ENCODE assay signal across 1 cellular context in genomic region chr16:3129137-3130131, GRCh38.
TF ChIP-seq lines count a peak whose summit lies in the region.

No MANE protein-coding gene starts in this region.

TF ChIP-seq in HepG2, 621 proteins besides CTCF, POLR2A, EP300 and RAD21 (continued from another document and continues in another):
- peak; percentile 15; the same call in 1 of the 2 replicates for TF ChIP-seq HOMEZ (CRISPR knock-in tag; IDR thresholded peaks at IDR 0.05; ENCODE audit: low read depth)
- no peak for TF ChIP-seq HOXA9 (CRISPR knock-in tag; IDR thresholded peaks at IDR 0.05; ENCODE audit: borderline replicate concordance)
- no peak for TF ChIP-seq ZNF414 (CRISPR knock-in tag; IDR thresholded peaks at IDR 0.05)
- no peak for TF ChIP-seq POLR2AphosphoS2 (IDR thresholded peaks at IDR 0.05; ENCODE audit: low read depth, low read length)
- no peak for TF ChIP-seq RARA (CRISPR knock-in tag; IDR thresholded peaks at IDR 0.05)
- 0 out of 2 replicates have a peak, but pooled peaks have one; percentile 8 for TF ChIP-seq FOXC1 (CRISPR knock-in tag; IDR thresholded peaks at IDR 0.05; ENCODE audit: borderline replicate concordance)
- TF ChIP-seq CEBPB (IDR thresholded peaks at IDR 0.05; ENCODE audit: borderline replicate concordance, low read depth, low read length), result no peak
- peak; percentile 33 for TF ChIP-seq POLR2G (IDR thresholded peaks at IDR 0.05; ENCODE audit: low read depth, low read length)
- TF ChIP-seq THAP11 (CRISPR knock-in tag; IDR thresholded peaks at IDR 0.05), result peak; percentile 46; the same call in 1 of the 2 replicates
- 0 out of 2 replicates have a peak, but pooled peaks have one; percentile 33 for TF ChIP-seq THRA (CRISPR knock-in tag; IDR thresholded peaks at IDR 0.05; ENCODE audit: borderline replicate concordance)
- no peak; the same call in 1 of the 2 replicates for TF ChIP-seq ZNF350 (CRISPR knock-in tag; IDR thresholded peaks at IDR 0.05; ENCODE audit: borderline replicate concordance, low read depth)
- TF ChIP-seq ZNF512 (CRISPR knock-in tag; IDR thresholded peaks at IDR 0.05), result no peak
- TF ChIP-seq RFX3 (CRISPR knock-in tag; IDR thresholded peaks at IDR 0.05), result no peak
- TF ChIP-seq KDM2A (CRISPR knock-in tag; IDR thresholded peaks at IDR 0.05; ENCODE audit: borderline replicate concordance, low read depth), result peak; percentile 65; the same call in 1 of the 2 replicates
- TF ChIP-seq KDM3A (CRISPR knock-in tag; IDR thresholded peaks at IDR 0.05; ENCODE audit: low read depth), result peak; percentile 47; the same call in 1 of the 2 replicates
- TF ChIP-seq SMARCC2 (IDR thresholded peaks at IDR 0.05), result no peak
- no peak for TF ChIP-seq ZNF775 (CRISPR knock-in tag; IDR thresholded peaks at IDR 0.05; ENCODE audit: borderline replicate concordance)
- no peak for TF ChIP-seq ZNF30 (CRISPR knock-in tag; IDR thresholded peaks at IDR 0.05)
- TF ChIP-seq ZNF205 (CRISPR knock-in tag; IDR thresholded peaks at IDR 0.05), result no peak
- TF ChIP-seq ZNF557 (CRISPR knock-in tag; IDR thresholded peaks at IDR 0.05), result no peak
- TF ChIP-seq ZNF501 (CRISPR knock-in tag; IDR thresholded peaks at IDR 0.05), result peak; percentile 71; the same call in 1 of the 2 replicates
- peak; percentile 22 for TF ChIP-seq RBFOX2 (IDR thresholded peaks at IDR 0.05; ENCODE audit: low read depth, low read length)
- TF ChIP-seq PCBP1 (IDR thresholded peaks at IDR 0.05; ENCODE audit: borderline replicate concordance, low read depth, low read length), result no peak
- TF ChIP-seq ZNF263 (CRISPR knock-in tag; IDR thresholded peaks at IDR 0.05), result no peak
- no peak for TF ChIP-seq RXRB (CRISPR knock-in tag; IDR thresholded peaks at IDR 0.05; ENCODE audit: borderline replicate concordance)
- no peak for TF ChIP-seq SRF (IDR thresholded peaks at IDR 0.05; ENCODE audit: low read depth, low read length)
- TF ChIP-seq CHCHD3 (CRISPR knock-in tag; IDR thresholded peaks at IDR 0.05), result no peak
- TF ChIP-seq SMAD1 (CRISPR knock-in tag; IDR thresholded peaks at IDR 0.05; ENCODE audit: borderline replicate concordance, low read depth), result no peak
- no peak for TF ChIP-seq REXO4 (CRISPR knock-in tag; IDR thresholded peaks at IDR 0.05; ENCODE audit: borderline replicate concordance)
- no peak for TF ChIP-seq ZSCAN20 (CRISPR knock-in tag; IDR thresholded peaks at IDR 0.05; ENCODE audit: borderline replicate concordance)
- no peak for TF ChIP-seq ZNF460 (CRISPR knock-in tag; IDR thresholded peaks at IDR 0.05; ENCODE audit: borderline replicate concordance)
- TF ChIP-seq NFKBIZ (CRISPR knock-in tag; IDR thresholded peaks at IDR 0.05), result no peak
- no peak for TF ChIP-seq ONECUT2 (CRISPR knock-in tag; IDR thresholded peaks at IDR 0.05)
- TF ChIP-seq RORA (CRISPR knock-in tag; IDR thresholded peaks at IDR 0.05), result no peak
- no peak for TF ChIP-seq SNAPC4 (CRISPR knock-in tag; IDR thresholded peaks at IDR 0.05)
- no peak for TF ChIP-seq CERS6 (CRISPR knock-in tag; IDR thresholded peaks at IDR 0.05)
- TF ChIP-seq MEIS1 (CRISPR knock-in tag; IDR thresholded peaks at IDR 0.05; ENCODE audit: borderline replicate concordance), result 0 out of 2 replicates have a peak, but pooled peaks have one; percentile 47
- peak; percentile 31; the same call in 1 of the 2 replicates for TF ChIP-seq ZNF768 (CRISPR knock-in tag; IDR thresholded peaks at IDR 0.05)
- no peak for TF ChIP-seq ZGPAT (CRISPR knock-in tag; IDR thresholded peaks at IDR 0.05)
- TF ChIP-seq BHLHE40 (IDR thresholded peaks at IDR 0.05; ENCODE audit: low read length), result no peak
- TF ChIP-seq U2AF1 (optimal IDR thresholded peaks at IDR 0.05; ENCODE audit: low read depth, low read length), result no peak
- no peak for TF ChIP-seq ZNF703 (CRISPR knock-in tag; IDR thresholded peaks at IDR 0.05; ENCODE audit: borderline replicate concordance)
- no peak for TF ChIP-seq SUZ12 (IDR thresholded peaks at IDR 0.05; ENCODE audit: low read depth, low read length)
- 0 out of 2 replicates have a peak, but pooled peaks have one; percentile 32 for TF ChIP-seq ZNF607 (CRISPR knock-in tag; IDR thresholded peaks at IDR 0.05; ENCODE audit: borderline replicate concordance)
- TF ChIP-seq EED (CRISPR knock-in tag; IDR thresholded peaks at IDR 0.05), result no peak
- TF ChIP-seq TRIM24 (CRISPR knock-in tag; IDR thresholded peaks at IDR 0.05), result no peak
- TF ChIP-seq TFAP4 (IDR thresholded peaks at IDR 0.05; ENCODE audit: borderline replicate concordance, low read depth), result peak; percentile 75; the same call in 1 of the 2 replicates
- TF ChIP-seq MXD3 (CRISPR knock-in tag; IDR thresholded peaks at IDR 0.05), result no peak
- TF ChIP-seq THAP9 (CRISPR knock-in tag; IDR thresholded peaks at IDR 0.05; ENCODE audit: borderline replicate concordance), result peak; percentile 23; the same call in 1 of the 2 replicates
- 0 out of 2 replicates have a peak, but pooled peaks have one; percentile 62 for TF ChIP-seq GTF3A (CRISPR knock-in tag; conservative IDR thresholded peaks at IDR 0.05)
- TF ChIP-seq GABPA (IDR thresholded peaks at IDR 0.05; ENCODE audit: low read depth, low read length), result no peak
- TF ChIP-seq GABPA (CRISPR knock-in tag; IDR thresholded peaks at IDR 0.05; ENCODE audit: low read depth), result peak; percentile 46
